Comparison of ENCODE assay signal across 1 cellular context in genomic region chr10:97498076-97498840, GRCh38.
TF ChIP-seq lines count a peak whose summit lies in the region.

TSS of gene MMS19 (minus strand) at chr10:97498422. CDS start at chr10:97498384, 38 bp downstream.

TF ChIP-seq in HepG2, 621 proteins besides CTCF, POLR2A, EP300 and RAD21 (continued from another document and continues in another):
- 0 out of 2 replicates have a peak, but pooled peaks have one; percentile 19 for TF ChIP-seq HOXA9 (CRISPR knock-in tag; IDR thresholded peaks at IDR 0.05; ENCODE audit: borderline replicate concordance)
- no peak for TF ChIP-seq RERE (CRISPR knock-in tag; IDR thresholded peaks at IDR 0.05; ENCODE audit: low read depth)
- TF ChIP-seq KMT2B (CRISPR knock-in tag; IDR thresholded peaks at IDR 0.05): peak; percentile 22; the same call in 1 of the 2 replicates
- TF ChIP-seq MED1 (CRISPR knock-in tag; IDR thresholded peaks at IDR 0.05): no peak
- TF ChIP-seq ZNF850 (CRISPR knock-in tag; conservative IDR thresholded peaks at IDR 0.05): no peak
- TF ChIP-seq DMTF1 (CRISPR knock-in tag; IDR thresholded peaks at IDR 0.05): 0 out of 2 replicates have a peak, but pooled peaks have one; percentile 65
- peak; percentile 72; the same call in 1 of the 2 replicates for TF ChIP-seq ZNF124 (CRISPR knock-in tag; IDR thresholded peaks at IDR 0.05)
- peak in 1 of 2 experiments; percentile 55; a peak in 1 of 4 replicates for TF ChIP-seq REST (IDR thresholded peaks at IDR 0.05; ENCODE audit: borderline replicate concordance in 1 of 2, low read depth in 1 of 2, low read length in 2 of 2)
- TF ChIP-seq ZNF460 (CRISPR knock-in tag; IDR thresholded peaks at IDR 0.05; ENCODE audit: borderline replicate concordance): no peak
- no peak for TF ChIP-seq ZNF430 (CRISPR knock-in tag; IDR thresholded peaks at IDR 0.05)
- no peak for TF ChIP-seq PCBP2 (optimal IDR thresholded peaks at IDR 0.05; ENCODE audit: low read depth, low read length, poor library complexity, severe bottlenecking)
- TF ChIP-seq ZNF782 (CRISPR knock-in tag; IDR thresholded peaks at IDR 0.05; ENCODE audit: borderline replicate concordance): peak; percentile 75; the same call in 1 of the 2 replicates
- no peak for TF ChIP-seq PAWR (CRISPR knock-in tag; IDR thresholded peaks at IDR 0.05; ENCODE audit: borderline replicate concordance)
- TF ChIP-seq HNF1B (CRISPR knock-in tag; IDR thresholded peaks at IDR 0.05): peak; percentile 51; the same call in 1 of the 2 replicates
- no peak for TF ChIP-seq ZNF33B (CRISPR knock-in tag; IDR thresholded peaks at IDR 0.05)
- TF ChIP-seq HNRNPLL (IDR thresholded peaks at IDR 0.05; ENCODE audit: low read depth, low read length, poor library complexity, severe bottlenecking): peak; percentile 67
- 0 out of 2 replicates have a peak, but pooled peaks have one; percentile 80 for TF ChIP-seq ZNF724P (CRISPR knock-in tag; IDR thresholded peaks at IDR 0.05; ENCODE audit: borderline replicate concordance)
- TF ChIP-seq ZNF839 (CRISPR knock-in tag; IDR thresholded peaks at IDR 0.05; ENCODE audit: borderline replicate concordance): no peak
- peak; percentile 2; the same call in 1 of the 2 replicates for TF ChIP-seq FOXA3 (CRISPR knock-in tag; IDR thresholded peaks at IDR 0.05)
- 0 out of 2 replicates have a peak, but pooled peaks have one; percentile 74 for TF ChIP-seq GLI4 (CRISPR knock-in tag; IDR thresholded peaks at IDR 0.05; ENCODE audit: borderline replicate concordance)
- no peak; the same call in none of the 2 replicates for TF ChIP-seq ETV5 (CRISPR knock-in tag; IDR thresholded peaks at IDR 0.05; ENCODE audit: borderline replicate concordance)
- TF ChIP-seq SIX1 (CRISPR knock-in tag; IDR thresholded peaks at IDR 0.05; ENCODE audit: borderline replicate concordance): no peak
- TF ChIP-seq ZNF629 (CRISPR knock-in tag; conservative IDR thresholded peaks at IDR 0.05): no peak; the same call in 1 of the 2 replicates
- TF ChIP-seq HMG20B (CRISPR knock-in tag; conservative IDR thresholded peaks at IDR 0.05): no peak; the same call in 1 of the 2 replicates
- no peak for TF ChIP-seq ZNF792 (CRISPR knock-in tag; IDR thresholded peaks at IDR 0.05)
- TF ChIP-seq KAT8 (CRISPR knock-in tag; IDR thresholded peaks at IDR 0.05): peak; percentile 74
- TF ChIP-seq ZNF710 (CRISPR knock-in tag; IDR thresholded peaks at IDR 0.05; ENCODE audit: borderline replicate concordance): no peak; the same call in 1 of the 2 replicates
- TF ChIP-seq ZNF550 (CRISPR knock-in tag; IDR thresholded peaks at IDR 0.05; ENCODE audit: borderline replicate concordance): no peak
- TF ChIP-seq SMAD9 (CRISPR knock-in tag; IDR thresholded peaks at IDR 0.05): peak; percentile 90
- TF ChIP-seq SKI (IDR thresholded peaks at IDR 0.05; ENCODE audit: partially characterized antibody): no peak
- peak; percentile 83 for TF ChIP-seq ZNF687 (CRISPR knock-in tag; IDR thresholded peaks at IDR 0.05)
- no peak for TF ChIP-seq SP1 (IDR thresholded peaks at IDR 0.05)
- TF ChIP-seq SP1 (CRISPR knock-in tag; IDR thresholded peaks at IDR 0.05): peak; percentile 87
- no peak for TF ChIP-seq TARDBP (CRISPR knock-in tag; IDR thresholded peaks at IDR 0.05)
- TF ChIP-seq RORA (CRISPR knock-in tag; IDR thresholded peaks at IDR 0.05): no peak
- TF ChIP-seq HOXA7 (CRISPR knock-in tag; IDR thresholded peaks at IDR 0.05): no peak
- TF ChIP-seq ZSCAN20 (CRISPR knock-in tag; IDR thresholded peaks at IDR 0.05; ENCODE audit: borderline replicate concordance): no peak
- no peak for TF ChIP-seq TCF7 (IDR thresholded peaks at IDR 0.05; ENCODE audit: low read depth)
- no peak for TF ChIP-seq SOX6 (IDR thresholded peaks at IDR 0.05)
- peak; percentile 46 for TF ChIP-seq SOX6 (CRISPR knock-in tag; IDR thresholded peaks at IDR 0.05)
- 0 out of 2 replicates have a peak, but pooled peaks have one; percentile 68 for TF ChIP-seq ZNF333 (CRISPR knock-in tag; IDR thresholded peaks at IDR 0.05; ENCODE audit: borderline replicate concordance)
- no peak for TF ChIP-seq AKAP8 (CRISPR knock-in tag; IDR thresholded peaks at IDR 0.05)
- no peak for TF ChIP-seq ZNF180 (CRISPR knock-in tag; IDR thresholded peaks at IDR 0.05; ENCODE audit: borderline replicate concordance, low read depth)
- no peak for TF ChIP-seq ZNF580 (CRISPR knock-in tag; IDR thresholded peaks at IDR 0.05; ENCODE audit: borderline replicate concordance, low read depth)
- TF ChIP-seq ZNF207 (IDR thresholded peaks at IDR 0.05; ENCODE audit: borderline replicate concordance): no peak
- peak; percentile 36; the same call in 1 of the 2 replicates for TF ChIP-seq ERF (CRISPR knock-in tag; IDR thresholded peaks at IDR 0.05)
- no peak for TF ChIP-seq LCORL (IDR thresholded peaks at IDR 0.05)
- peak; percentile 56 for TF ChIP-seq LCORL (CRISPR knock-in tag; IDR thresholded peaks at IDR 0.05)
